In the genomic region with DNA sequence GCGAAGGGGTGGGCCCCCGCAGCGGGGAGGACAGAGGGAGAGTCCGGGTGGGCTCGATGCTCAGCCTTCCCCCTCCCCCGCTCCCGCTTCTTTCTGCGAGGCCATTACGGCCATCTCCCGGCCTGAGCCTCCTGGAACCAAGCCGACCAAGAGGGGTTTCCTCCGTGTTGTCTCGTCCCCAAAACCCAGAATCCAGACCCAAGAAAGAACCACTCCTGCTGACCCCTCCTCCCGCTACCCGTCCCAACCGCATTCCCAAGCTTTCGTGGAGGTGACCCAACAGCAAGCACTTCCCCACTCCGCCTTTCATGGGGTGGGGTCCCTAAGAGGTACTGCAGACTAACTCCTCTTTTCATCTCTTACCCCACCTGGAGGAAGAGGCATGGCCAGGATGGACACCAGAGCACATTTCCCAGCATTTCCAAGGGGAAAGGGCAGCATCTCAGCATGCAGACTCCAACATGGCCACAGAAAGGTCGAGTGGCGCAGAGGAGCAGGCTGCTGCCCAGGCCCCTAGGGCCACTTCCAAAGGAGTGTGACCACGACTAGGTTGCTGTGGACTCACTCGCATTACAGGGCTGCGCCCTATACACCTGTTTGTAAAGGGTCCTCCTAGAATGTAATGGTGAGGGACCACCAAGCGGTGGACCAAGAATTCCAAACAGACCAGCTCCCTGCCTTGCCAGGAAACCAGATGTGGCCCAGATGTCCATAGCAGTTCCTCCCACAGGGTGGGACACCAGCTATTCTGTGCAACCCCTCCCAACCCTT, we compare ENCODE assay signal across 8 cellular contexts. TPM values are rescaled to one million over a fixed set of nuclear protein-coding genes. Genes with fewer than 3 reads are reported as not detected.
DNase-seq lines count a peak whose midpoint lies in the region; ATAC-seq and TF ChIP-seq lines count a peak whose summit lies in the region.

No MANE protein-coding gene starts in this region.

- no peaks in the 10 kb centered on the region for H3K9me3 ChIP-seq in BE2C
- H3K9me3 ChIP-seq in HAP-1: no peaks in the 10 kb centered on the region

- in situ Hi-C loops in HAP-1 (cut with MboI; ENCODE audit: low sequenced_read_pairs): loop anchor here (5.0 kb wide), 1 partner anchor 301 kb away; a partner anchor contains a TSS

- H3K36me3 Mint-ChIP-seq in T-cell: no peaks in the 10 kb centered on the region

- H3K27ac Mint-ChIP-seq in T-cell: no peak overlapping the region

- CTCF ChIA-PET in T-cell (lab: Charles Lee): interaction anchor here (0.6 to 4.2 kb wide), 7 partner anchors 10 to 349 kb away, joined by 3 to 25 read pairs (median 9); a partner anchor contains a TSS

- DNase-seq in BE2C (peak; percentile 39), HAP-1 (ENCODE audit: low spot score in 2 of 2) (no peak), T-cell (no peak), fibroblast of the aortic adventitia (ENCODE audit: low read depth) (peak; percentile 58), retinal pigment epithelial cell (ENCODE audit: low read depth) (no peak), NCI-H82 treated with DMSO at 0.1 percent for 48 hours (lab: John Stamatoyannopoulos, UW; ENCODE audit: unreplicated experiment) (no peak), hypothalamus (lab: John Stamatoyannopoulos, UW) (no peak), H4 (ENCODE audit: low spot score) (no peak)

- peaks cover 13 to 19% (median 17%) of the 10 kb centered on the region in 3 donors for H3K4me1 Mint-ChIP-seq in T-cell

- no peaks in the 10 kb centered on the region for H3K27me3 ChIP-seq in BE2C
- peaks cover 4% of the 10 kb centered on the region; the same call in 1 of the 2 replicates for H3K27me3 ChIP-seq in HAP-1 (ENCODE audit: low read depth)

- peak overlapping the region; percentile 74 to 89 (median 81) for H3K4me3 Mint-ChIP-seq in T-cell

- POLR2A ChIA-PET in T-cell (lab: Charles Lee): interaction anchor here (0.6 to 0.7 kb wide), 2 partner anchors 54 to 836 kb away, joined by 3 to 4 read pairs; no protein-coding TSS in a partner anchor

- no peaks in the 10 kb centered on the region for H3K9me3 Mint-ChIP-seq in T-cell

- peaks cover 4 to 18% of the 10 kb centered on the region in 2 donors for H3K27me3 Mint-ChIP-seq in T-cell

- H3K36me3 ChIP-seq in BE2C (no peaks in the 10 kb centered on the region), HAP-1 (replicated peaks) (no peaks in the 10 kb centered on the region)

- peak; percentile 8; the same call in 1 of the 2 replicates for TF ChIP-seq CTCF in BE2C (IDR thresholded peaks at IDR 0.05; ENCODE audit: low read depth, low read length)
- TF ChIP-seq CTCF in fibroblast of the aortic adventitia (IDR thresholded peaks at IDR 0.05; ENCODE audit: insufficient read depth, low read length): peak; percentile 41
- TF ChIP-seq CTCF in retinal pigment epithelial cell (conservative IDR thresholded peaks at IDR 0.05; ENCODE audit: low read depth, low read length): no peak

- peaks cover 41% of the 10 kb centered on the region for H3K4me1 ChIP-seq in BE2C
- peaks cover 14% of the 10 kb centered on the region for H3K4me1 ChIP-seq in HAP-1

- H3K4me3 ChIP-seq in BE2C (ENCODE audit: low read depth, low read length): peak overlapping the region; percentile 53
- H3K4me3 ChIP-seq in HAP-1: peak overlapping the region; percentile 21
- H3K4me3 ChIP-seq in fibroblast of the aortic adventitia (ENCODE audit: low read depth, low read length): peak overlapping the region; percentile 40
- peak overlapping the region; percentile 10 for H3K4me3 ChIP-seq in retinal pigment epithelial cell (ENCODE audit: low read length)

- no peak for ATAC-seq in T-cell (replicated peaks in 1 of 4)

RNA-seq across cellular contexts. Expression of a gene that starts 53.5 kb away (rescaled TPM):
- polyA plus RNA-seq in BE2C (2012; ENCODE audit: insufficient read depth, insufficient read length, low read depth): 190 TPM
- total RNA-seq in T-cell (10 to 100 TPM; 12.0 to 24.2 (median 22.3) TPM), fibroblast of the aortic adventitia (ENCODE audit: low replicate concordance) (9.2 and 34.5 TPM in 2 replicates)
- total RNA-seq in H4 (2014; rRNA removed; shearing (Covaris generic)): 136 and 145 TPM in 2 replicates

RNA-seq across cellular contexts. Expression of a gene that starts 53.6 kb away (rescaled TPM):
- polyA plus RNA-seq in BE2C (2012; ENCODE audit: insufficient read depth, insufficient read length, low read depth): 46.5 TPM
- 10 to 100 TPM; 16.6 to 21.1 (median 19.3) TPM for total RNA-seq in T-cell
- 7.2 and 20.7 TPM in 2 replicates for total RNA-seq in fibroblast of the aortic adventitia (ENCODE audit: low replicate concordance)
- 15.8 and 28.6 TPM in 2 replicates for total RNA-seq in H4 (2014; rRNA removed; shearing (Covaris generic))

Comparison
In these comparisons a context has a peak if more than half of its experiments do, and no peak if none do; other contexts are left out.
1. DNase-seq: peak in BE2C (single experiment) and fibroblast of the aortic adventitia (single experiment); none in HAP-1 (0 of 2), T-cell (0 of 34), retinal pigment epithelial cell (single experiment), NCI-H82 treated with DMSO at 0.1 percent for 48 hours (single experiment), hypothalamus (0 of 51) and H4 (single experiment).
2. Peak in every context shown above with its lines, with median percentiles within 50 percentile points of each other: H3K4me3 ChIP-seq.